14 cellular contexts compared by ENCODE assay signal in the genomic region with DNA sequence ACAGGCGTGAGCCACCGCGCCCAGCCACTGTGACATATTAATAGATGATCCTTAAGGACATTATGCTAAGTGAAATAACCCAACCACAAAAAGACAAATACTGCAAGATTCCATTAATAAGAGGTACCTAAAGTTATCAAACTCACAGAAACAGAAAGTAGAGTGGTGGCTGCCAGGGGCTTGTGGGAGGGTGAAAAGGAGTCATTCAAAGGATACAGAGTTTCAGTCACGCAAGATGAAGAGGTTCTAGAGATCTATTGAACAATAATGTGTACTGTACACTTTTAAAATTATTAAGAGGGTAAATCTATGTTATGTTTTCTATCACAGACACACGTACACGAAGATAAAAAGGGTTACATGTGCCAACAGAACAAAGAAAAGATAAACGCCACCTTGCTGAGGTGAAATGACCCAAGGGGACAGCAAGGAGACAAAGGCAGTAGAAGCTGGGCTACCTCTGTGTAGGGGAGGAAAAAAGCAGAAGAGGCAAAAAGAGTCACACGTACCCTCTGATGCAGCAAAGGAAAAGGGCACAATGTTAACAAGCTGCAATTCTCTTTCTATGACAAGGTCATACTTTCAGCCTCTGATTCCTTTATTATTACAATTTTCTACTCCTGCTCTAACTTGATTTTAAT.
DNase-seq lines count a peak whose midpoint lies in the region; ATAC-seq and TF ChIP-seq lines count a peak whose summit lies in the region.
"Had no signal": no experiment of that assay in that cellular context is flagged by ENCODE, and none has a peak within 500 bp of the region (broad histone marks: within the 10 kb centered on the region; RNA-seq: fewer than 3 reads in every experiment).

No MANE protein-coding gene starts in this region.

- H3K27ac ChIP-seq in neural progenitor cell: no peak overlapping the region
- H3K27ac ChIP-seq: uterus had no signal

- no peaks in the 10 kb centered on the region for H3K9me3 ChIP-seq in neural progenitor cell (ENCODE audit: low read depth)
- H3K9me3 ChIP-seq: uterus had no signal

- TF ChIP-seq CTCF in neural progenitor cell (IDR thresholded peaks at IDR 0.05): no peak

- no peaks in the 10 kb centered on the region for H3K4me1 ChIP-seq in neural progenitor cell
- H3K4me1 ChIP-seq: uterus had no signal

- H3K4me1 Mint-ChIP-seq in activated T-helper 17 cell treated with anti-CD3 and anti-CD28 coated beads, Interleukin-2, amount 50 U/mL, for 72 hours: peaks cover 21% of the 10 kb centered on the region
- peaks cover 4% of the 10 kb centered on the region for H3K4me1 Mint-ChIP-seq in neural progenitor cell

- H2AFZ ChIP-seq in neural progenitor cell (replicated peaks): no peak overlapping the region

- H3F3A ChIP-seq in neural progenitor cell (ENCODE audit: low read depth): no peaks in the 10 kb centered on the region

- ATAC-seq in GM18511 (IDR thresholded peaks at IDR 0.05; ENCODE audit: unreplicated experiment) (peak; percentile 30), HG03469 (IDR thresholded peaks at IDR 0.05; ENCODE audit: unreplicated experiment) (no peak)
- ATAC-seq in activated T-helper 17 cell treated with anti-CD3 and anti-CD28 coated beads, Interleukin-2, amount 50 U/mL, for 72 hours (replicated peaks): peak; percentile 80

- peak; percentile 19 to 47 for DNase-seq in activated CD4-positive, alpha-beta T cell treated with anti-CD3 and anti-CD28 coated beads, Interleukin-2, amount 50 U/mL, for 48 hours
- DNase-seq in activated CD4-positive, alpha-beta T cell treated with anti-CD3 and anti-CD28 coated beads, Interleukin-2, amount 50 U/mL, for 4 hours: no peak
- DNase-seq in neural progenitor cell (ENCODE audit: low spot score) (no peak), islet precursor cell (no peak), NOMO-1 treated with dmso at 0.1 percent for 144 hours (lab: John Stamatoyannopoulos, UW; ENCODE audit: unreplicated experiment) (no peak)
- DNase-seq: cortex of kidney, GOT3, NCI-H2081 treated with DMSO at 0.1 percent for 48 hours had no signal

- H3K27me3 ChIP-seq in neural progenitor cell: no peaks in the 10 kb centered on the region
- H3K27me3 ChIP-seq: uterus had no signal

- H3K27me3 Mint-ChIP-seq in activated T-helper 17 cell treated with anti-CD3 and anti-CD28 coated beads, Interleukin-2, amount 50 U/mL, for 72 hours: no peaks in the 10 kb centered on the region
- H3K27me3 Mint-ChIP-seq in neural progenitor cell (ENCODE audit: insufficient read depth, low read depth): no peaks in the 10 kb centered on the region
- H3K27me3 Mint-ChIP-seq: CD4-positive, alpha-beta memory T cell; memory B cell had no signal

- H3K9me3 Mint-ChIP-seq in activated T-helper 17 cell treated with anti-CD3 and anti-CD28 coated beads, Interleukin-2, amount 50 U/mL, for 72 hours: no peaks in the 10 kb centered on the region
- H3K9me3 Mint-ChIP-seq in neural progenitor cell: peaks cover 4% of the 10 kb centered on the region
- H3K9me3 Mint-ChIP-seq: memory B cell had no signal

- peaks cover 93% of the 10 kb centered on the region for H3K79me2 ChIP-seq in neural progenitor cell (ENCODE audit: low read depth)

- H3K4me3 Mint-ChIP-seq in activated T-helper 17 cell treated with anti-CD3 and anti-CD28 coated beads, Interleukin-2, amount 50 U/mL, for 72 hours: peak overlapping the region; percentile 71
- peak overlapping the region; percentile 13 for H3K4me3 Mint-ChIP-seq in neural progenitor cell
- H3K4me3 Mint-ChIP-seq: CD4-positive, alpha-beta memory T cell; memory B cell had no signal

- peaks cover 7% of the 10 kb centered on the region for H3K36me3 Mint-ChIP-seq in activated T-helper 17 cell treated with anti-CD3 and anti-CD28 coated beads, Interleukin-2, amount 50 U/mL, for 72 hours (ENCODE audit: low read depth)
- peaks cover 10% of the 10 kb centered on the region for H3K36me3 Mint-ChIP-seq in neural progenitor cell

- H3K9ac ChIP-seq in neural progenitor cell: no peak overlapping the region

- H3K27ac Mint-ChIP-seq in activated T-helper 17 cell treated with anti-CD3 and anti-CD28 coated beads, Interleukin-2, amount 50 U/mL, for 72 hours: peak overlapping the region; percentile 85
- H3K27ac Mint-ChIP-seq in neural progenitor cell: no peak overlapping the region
- H3K27ac Mint-ChIP-seq: memory B cell had no signal

- no peaks in the 10 kb centered on the region for H3K36me3 ChIP-seq in neural progenitor cell
- H3K36me3 ChIP-seq: uterus had no signal

- H3K4me2 ChIP-seq in neural progenitor cell: no peak overlapping the region

- H3K4me3 ChIP-seq in neural progenitor cell: no peak overlapping the region
- H3K4me3 ChIP-seq: uterus had no signal

- peaks cover 21% of the 10 kb centered on the region for H4K20me1 ChIP-seq in neural progenitor cell (ENCODE audit: low read depth)

Comparison
In these comparisons a context has a peak if more than half of its experiments do, and no peak if none do; other contexts are left out.
1. DNase-seq: peak in activated CD4-positive, alpha-beta T cell treated with anti-CD3 and anti-CD28 coated beads, Interleukin-2, amount 50 U/mL, for 48 hours (2 of 2); none in activated CD4-positive, alpha-beta T cell treated with anti-CD3 and anti-CD28 coated beads, Interleukin-2, amount 50 U/mL, for 4 hours (0 of 2), neural progenitor cell (single experiment), islet precursor cell (single experiment) and NOMO-1 treated with dmso at 0.1 percent for 144 hours (single experiment).